ENCODE assay signal across 13 cellular contexts in genomic region chr6:111812080-111813038, GRCh38.
DNase-seq lines count a peak whose midpoint lies in the region; ATAC-seq and TF ChIP-seq lines count a peak whose summit lies in the region.
"Had no signal": no experiment of that assay in that cellular context is flagged by ENCODE, and none has a peak within 500 bp of the region (broad histone marks: within the 10 kb centered on the region; RNA-seq: fewer than 3 reads in every experiment).

No MANE protein-coding gene starts in this region.

- H3K27ac Mint-ChIP-seq in CD8-positive, alpha-beta memory T cell, result peak overlapping the region; percentile 85 to 92 (median 88)
- H3K27ac Mint-ChIP-seq in activated T-cell treated with anti-CD3 and anti-CD28 coated beads, Interleukin-2, amount 50 U/mL, for 72 hours, result peak overlapping the region; percentile 99
- H3K27ac Mint-ChIP-seq in mesothelial cell of epicardium, result no peak overlapping the region

- in situ Hi-C loops in IMR-90 (cut with MboI; ENCODE audit: low sequenced_read_pairs), result no loop called here

- H2AFZ ChIP-seq in IMR-90 (replicated peaks; ENCODE audit: low read length, poor library complexity), result no peak overlapping the region

- H3K9ac ChIP-seq in IMR-90 (ENCODE audit: low read depth, low read length), result no peak overlapping the region

- H3K36me3 Mint-ChIP-seq in CD8-positive, alpha-beta memory T cell, result peaks cover 6 to 57% (median 8%) of the 10 kb centered on the region in 3 donors
- peaks cover 4 to 26% of the 10 kb centered on the region in 2 donors for H3K36me3 Mint-ChIP-seq in activated T-cell treated with anti-CD3 and anti-CD28 coated beads, Interleukin-2, amount 50 U/mL, for 72 hours (ENCODE audit: insufficient read depth in 2 of 2)
- H3K36me3 Mint-ChIP-seq in mesothelial cell of epicardium, result peaks cover 13% of the 10 kb centered on the region

- H3K14ac ChIP-seq in IMR-90 (replicated peaks; ENCODE audit: low read depth, low read length), result no peak overlapping the region

- no peak for TF ChIP-seq RAD21 in IMR-90 (IDR thresholded peaks at IDR 0.05; ENCODE audit: low read length)

- H3K4me2 ChIP-seq in IMR-90 (ENCODE audit: low read depth, low read length), result no peak overlapping the region

- H3K4ac ChIP-seq in IMR-90 (ENCODE audit: low read depth, low read length), result no peak overlapping the region

- no peak overlapping the region for H4K8ac ChIP-seq in IMR-90 (ENCODE audit: low read depth in 2 of 2, low read length in 2 of 2)

- TF ChIP-seq CTCF in IMR-90 (conservative IDR thresholded peaks at IDR 0.05; ENCODE audit: low read depth, low read length) (no peak), mesothelial cell of epicardium (IDR thresholded peaks at IDR 0.05; ENCODE audit: unreplicated experiment) (no peak), spleen (IDR thresholded peaks at IDR 0.05 in 8 of 11, conservative IDR thresholded peaks at IDR 0.05 in 3 of 11) (no peak)

- no peak overlapping the region for H2BK15ac ChIP-seq in IMR-90 (ENCODE audit: low read depth, low read length)

- H2AK9ac ChIP-seq in IMR-90 (replicated peaks; ENCODE audit: low read depth, low read length, poor library complexity), result no peak overlapping the region

- no peaks in the 10 kb centered on the region for H3K27me3 Mint-ChIP-seq in CD8-positive, alpha-beta memory T cell
- no peaks in the 10 kb centered on the region for H3K27me3 Mint-ChIP-seq in activated T-cell treated with anti-CD3 and anti-CD28 coated beads, Interleukin-2, amount 50 U/mL, for 72 hours (ENCODE audit: low read depth)
- H3K27me3 Mint-ChIP-seq in mesothelial cell of epicardium (ENCODE audit: low read depth), result no peaks in the 10 kb centered on the region

- dilution Hi-C loops in IMR-90 (cut with HindIII; ENCODE audit: low sequenced_read_pairs, unreplicated experiment), result no loop called here

- no peak for DNase-seq in CD8-positive, alpha-beta memory T cell
- DNase-seq in IMR-90 (no peak), left kidney (ENCODE audit: low read depth, low spot score) (peak; percentile 70), mesothelial cell of epicardium (ENCODE audit: low spot score in 2 of 2, unreplicated experiment in 2 of 2) (no peak), NCI-H2227 (lab: John Stamatoyannopoulos, UW; ENCODE audit: unreplicated experiment) (no peak), spleen (no peak)
- no peak for DNase-seq in activated T-cell treated with anti-CD3 and anti-CD28 coated beads, Interleukin-2, amount 50 U/mL, for 72 hours
- DNase-seq: Caco-2, GOT3, left cardiac atrium, NCI-H2029 had no signal

- H3K36me3 ChIP-seq in CD8-positive, alpha-beta memory T cell (ENCODE audit: insufficient read depth, low read length), result no peaks in the 10 kb centered on the region
- H3K36me3 ChIP-seq in IMR-90 (ENCODE audit: control insufficient read depth, insufficient read depth, low read length), result no peaks in the 10 kb centered on the region
- H3K36me3 ChIP-seq in spleen, result peaks cover 0 to 18% (median 0%) of the 10 kb centered on the region in 6 donors

- no peak overlapping the region for H2BK5ac ChIP-seq in IMR-90 (ENCODE audit: low read depth, low read length, poor library complexity, severe bottlenecking)

- no peaks in the 10 kb centered on the region for H3K9me3 Mint-ChIP-seq in CD8-positive, alpha-beta memory T cell
- no peaks in the 10 kb centered on the region for H3K9me3 Mint-ChIP-seq in activated T-cell treated with anti-CD3 and anti-CD28 coated beads, Interleukin-2, amount 50 U/mL, for 72 hours
- H3K9me3 Mint-ChIP-seq in mesothelial cell of epicardium, result no peaks in the 10 kb centered on the region

- no peak overlapping the region for H3K23ac ChIP-seq in IMR-90 (ENCODE audit: low read depth, low read length)

- H3K18ac ChIP-seq in IMR-90 (ENCODE audit: low read depth, low read length), result no peak overlapping the region

- no peaks in the 10 kb centered on the region for H3K9me3 ChIP-seq in CD8-positive, alpha-beta memory T cell (ENCODE audit: low read length)
- H3K9me3 ChIP-seq in IMR-90 (ENCODE audit: control insufficient read depth, insufficient read depth, low read length) (no peaks in the 10 kb centered on the region), spleen (no peaks in the 10 kb centered on the region)
- H3K9me3 ChIP-seq: Caco-2 had no signal

- 100% methylated on average over 1 of the region's 8 CpGs for WGBS in IMR-90 (ENCODE audit: extremely low coverage in 2 of 2, insufficient read length in 1 of 2), 2 experiments
- WGBS in spleen, 5 donors, result 87 to 92% (median 91%) methylated on average over 8 of the region's 8 CpGs

- peak overlapping the region in 6 of 7 donors; percentile 1 to 68 (median 59) for H3K4me3 Mint-ChIP-seq in CD8-positive, alpha-beta memory T cell
- peak overlapping the region; percentile 83 to 97 for H3K4me3 Mint-ChIP-seq in activated T-cell treated with anti-CD3 and anti-CD28 coated beads, Interleukin-2, amount 50 U/mL, for 72 hours
- no peak overlapping the region for H3K4me3 Mint-ChIP-seq in mesothelial cell of epicardium

- no TSS peak for BruUV-seq in IMR-90 (replicated peaks; lab: Mats Ljungman, UMichigan)

- POLR2A ChIA-PET in CD8-positive, alpha-beta memory T cell (lab: Charles Lee), result interaction anchor here (0.6 to 1.5 kb wide), 3 partner anchors 13 to 29 kb away, joined by 3 to 7 read pairs (median 3); no protein-coding TSS in a partner anchor
- POLR2A ChIA-PET in IMR-90 (lab: Charles Lee; ENCODE audit: unreplicated experiment), result no interaction called here

- no peak overlapping the region for H2BK20ac ChIP-seq in IMR-90 (ENCODE audit: low read depth, low read length)

- CTCF ChIA-PET in CD8-positive, alpha-beta memory T cell (lab: Charles Lee), result interaction anchor here (1.0 to 1.8 kb wide), 2 partner anchors 12 to 35 kb away, joined by 4 to 8 read pairs; no protein-coding TSS in a partner anchor
- CTCF ChIA-PET in IMR-90 (lab: Yijun Ruan, JAX), result interaction anchor here (0.7 kb wide), 1 partner anchor 147 kb away, joined by 5 read pairs; no protein-coding TSS in a partner anchor

- H4K5ac ChIP-seq in IMR-90 (ENCODE audit: low read depth, low read length), result no peak overlapping the region

- no peak overlapping the region for H3K27ac ChIP-seq in CD8-positive, alpha-beta memory T cell (ENCODE audit: low read depth, low read length)
- H3K27ac ChIP-seq in IMR-90 (ENCODE audit: insufficient read depth, low read length) (no peak overlapping the region), spleen (no peak overlapping the region)

- H3K9me1 ChIP-seq in IMR-90 (ENCODE audit: insufficient read depth, low read length), result peaks cover 4% of the 10 kb centered on the region; the same call in 1 of the 2 replicates

- H4K91ac ChIP-seq in IMR-90 (ENCODE audit: insufficient read depth, low read depth, low read length), result no peak overlapping the region

- intact Hi-C loops in IMR-90 (cut with micrococcal nuclease), result no loop called here
- intact Hi-C loops in spleen (cut with DNase I; ENCODE audit: low total_unique reads), result no loop called here

- H3K27me3 ChIP-seq in CD8-positive, alpha-beta memory T cell (ENCODE audit: insufficient read depth, low read length, poor library complexity, severe bottlenecking), result no peaks in the 10 kb centered on the region
- H3K27me3 ChIP-seq in IMR-90 (ENCODE audit: control insufficient read depth, insufficient read depth, low read length) (no peaks in the 10 kb centered on the region), spleen (replicated peaks in 1 of 7) (no peaks in the 10 kb centered on the region)

- no peak overlapping the region for H2AK5ac ChIP-seq in IMR-90 (ENCODE audit: low read depth, low read length)

- no peak overlapping the region for H3K56ac ChIP-seq in IMR-90 (ENCODE audit: extremely low read depth, insufficient read depth, low read length)

- peaks cover 12 to 27% of the 10 kb centered on the region in 2 experiments for H3K79me1 ChIP-seq in IMR-90 (ENCODE audit: low read depth in 1 of 2, low read length in 2 of 2)

- H3K4me3 ChIP-seq in CD8-positive, alpha-beta memory T cell (ENCODE audit: low read length), result no peak overlapping the region
- no peak overlapping the region for H3K4me3 ChIP-seq in IMR-90 (ENCODE audit: insufficient read depth, low read depth, low read length)
- no peak overlapping the region for H3K4me3 ChIP-seq in spleen

- TF ChIP-seq POLR2A in IMR-90 (IDR thresholded peaks at IDR 0.05; ENCODE audit: low read depth, low read length) (no peak), spleen (IDR thresholded peaks at IDR 0.05) (no peak)

- ATAC-seq in IMR-90 (ENCODE audit: low read depth) (peak; percentile 30; the same call in 1 of the 2 replicates), GM21786 (IDR thresholded peaks at IDR 0.05; ENCODE audit: unreplicated experiment) (no peak)
- ATAC-seq in activated T-cell treated with anti-CD3 and anti-CD28 coated beads, Interleukin-2, amount 50 U/mL, for 72 hours (replicated peaks in 1 of 2), result peak; percentile 41 to 56
- ATAC-seq: sciatic nerve had no signal

- H3K4me1 Mint-ChIP-seq in CD8-positive, alpha-beta memory T cell, result peaks cover 76 to 95% (median 90%) of the 10 kb centered on the region in 3 donors
- H3K4me1 Mint-ChIP-seq in activated T-cell treated with anti-CD3 and anti-CD28 coated beads, Interleukin-2, amount 50 U/mL, for 72 hours (ENCODE audit: low read depth), result peaks cover 92% of the 10 kb centered on the region
- H3K4me1 Mint-ChIP-seq in mesothelial cell of epicardium, result peaks cover 27% of the 10 kb centered on the region

- peaks cover 83% of the 10 kb centered on the region for H3K4me1 ChIP-seq in CD8-positive, alpha-beta memory T cell (ENCODE audit: insufficient read depth, low read length)
- peaks cover 6% of the 10 kb centered on the region for H3K4me1 ChIP-seq in IMR-90 (ENCODE audit: control insufficient read depth, insufficient read depth, low read length)
- peaks cover 0 to 95% (median 36%) of the 10 kb centered on the region in 6 donors for H3K4me1 ChIP-seq in spleen
- H3K4me1 ChIP-seq: Caco-2 had no signal

- H4K20me1 ChIP-seq in IMR-90 (ENCODE audit: insufficient read depth, low read length), result 0 out of 2 replicates have a peak, but pooled peaks cover 4% of the 10 kb centered on the region

- no peak overlapping the region for H2BK120ac ChIP-seq in IMR-90 (ENCODE audit: low read depth, low read length)

TF ChIP-seq in IMR-90, 13 proteins besides CTCF, POLR2A, EP300 and RAD21:
- TF ChIP-seq ELK1 (IDR thresholded peaks at IDR 0.05; ENCODE audit: borderline replicate concordance, low read depth, low read length), result no peak
- TF ChIP-seq MAFK (IDR thresholded peaks at IDR 0.05; ENCODE audit: low read depth, low read length), result peak; percentile 95
